13 cellular contexts compared by ENCODE assay signal in the genomic region with DNA sequence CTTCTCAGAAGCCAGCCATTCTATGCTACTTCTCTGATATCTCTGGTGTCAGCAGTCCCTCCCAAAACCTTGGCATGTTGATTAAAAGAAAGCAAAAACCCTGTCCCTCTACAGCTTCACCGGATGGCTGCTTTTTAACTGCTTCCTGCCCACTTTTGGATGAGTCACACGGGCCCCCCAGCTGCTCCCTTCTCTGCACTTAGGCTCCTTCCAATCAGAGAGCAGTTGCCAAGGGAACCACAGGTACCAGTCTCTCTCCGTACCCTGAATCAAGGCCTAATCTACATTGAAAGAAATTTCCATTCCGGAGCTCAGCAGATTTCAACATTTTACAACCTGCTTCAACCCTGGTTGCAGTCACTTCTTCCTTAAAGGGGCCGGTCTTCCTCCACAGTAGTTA.
DNase-seq lines count a peak whose midpoint lies in the region; ATAC-seq and TF ChIP-seq lines count a peak whose summit lies in the region.
"Had no signal": no experiment of that assay in that cellular context is flagged by ENCODE, and none has a peak within 500 bp of the region (broad histone marks: within the 10 kb centered on the region; RNA-seq: fewer than 3 reads in every experiment).

No MANE protein-coding gene starts in this region.

- peaks cover 10% of the 10 kb centered on the region for H3K4me1 Mint-ChIP-seq in activated naive CD8-positive, alpha-beta T cell treated with anti-CD3 and anti-CD28 coated beads, Interleukin-2, amount 50 U/mL, for 24 hours
- H3K4me1 Mint-ChIP-seq in neural progenitor cell, result peaks cover 23% of the 10 kb centered on the region

- H2AFZ ChIP-seq in neural progenitor cell (replicated peaks), result peak overlapping the region; percentile 58

- peaks cover 4% of the 10 kb centered on the region for H3K27me3 Mint-ChIP-seq in activated naive CD8-positive, alpha-beta T cell treated with anti-CD3 and anti-CD28 coated beads, Interleukin-2, amount 50 U/mL, for 24 hours
- H3K27me3 Mint-ChIP-seq in neural progenitor cell (ENCODE audit: insufficient read depth, low read depth), result peaks cover 4% of the 10 kb centered on the region

- no peak overlapping the region for H3K27ac Mint-ChIP-seq in activated naive CD8-positive, alpha-beta T cell treated with anti-CD3 and anti-CD28 coated beads, Interleukin-2, amount 50 U/mL, for 24 hours
- H3K27ac Mint-ChIP-seq in neural progenitor cell, result peak overlapping the region; percentile 88

- no peak overlapping the region for H3K4me3 ChIP-seq in neural progenitor cell
- H3K4me3 ChIP-seq: thoracic aorta had no signal

- no peaks in the 10 kb centered on the region for H3K9me3 ChIP-seq in neural progenitor cell (ENCODE audit: low read depth)
- H3K9me3 ChIP-seq: thoracic aorta had no signal

- DNase-seq in NCI-H1092 treated with DMSO at 0.1 percent for 48 hours (lab: John Stamatoyannopoulos, UW), result peak; percentile 38
- no peak for DNase-seq in NCI-H1092 (lab: John Stamatoyannopoulos, UW)
- peak; percentile 31 for DNase-seq in KBM-7
- DNase-seq in activated naive CD8-positive, alpha-beta T cell treated with anti-CD3 and anti-CD28 coated beads, Interleukin-2, amount 50 U/mL, for 24 hours, result peak; percentile 11
- DNase-seq in neural progenitor cell (ENCODE audit: low spot score), result no peak
- no peak for DNase-seq in HuH-7.5 (ENCODE audit: low spot score)
- DNase-seq in GM13977 (ENCODE audit: low spot score), result no peak
- DNase-seq: Karpas-422, OCI-M1 had no signal

- no peak overlapping the region for H3K27ac ChIP-seq in neural progenitor cell
- H3K27ac ChIP-seq: 22Rv1, thoracic aorta had no signal

- peaks cover 10% of the 10 kb centered on the region for H3K4me1 ChIP-seq in neural progenitor cell

- H3K4me2 ChIP-seq in neural progenitor cell, result peak overlapping the region; percentile 27

- no peaks in the 10 kb centered on the region for H3K9me3 Mint-ChIP-seq in activated naive CD8-positive, alpha-beta T cell treated with anti-CD3 and anti-CD28 coated beads, Interleukin-2, amount 50 U/mL, for 24 hours
- H3K9me3 Mint-ChIP-seq in neural progenitor cell, result peaks cover 4% of the 10 kb centered on the region
- H3K9me3 Mint-ChIP-seq: central memory CD8-positive, alpha-beta T cell had no signal

- ATAC-seq in activated naive CD8-positive, alpha-beta T cell treated with anti-CD3 and anti-CD28 coated beads, Interleukin-2, amount 50 U/mL, for 24 hours, result peak; percentile 79
- ATAC-seq in SK-N-SH treated with all-trans-retinoic acid at 6 μM for 48 hours, result no peak

- H3K9ac ChIP-seq in neural progenitor cell, result no peak overlapping the region

- no peaks in the 10 kb centered on the region for H3K36me3 ChIP-seq in neural progenitor cell
- H3K36me3 ChIP-seq: thoracic aorta had no signal

- no peaks in the 10 kb centered on the region for H3K36me3 Mint-ChIP-seq in activated naive CD8-positive, alpha-beta T cell treated with anti-CD3 and anti-CD28 coated beads, Interleukin-2, amount 50 U/mL, for 24 hours (ENCODE audit: low read depth)
- peaks cover 2% of the 10 kb centered on the region for H3K36me3 Mint-ChIP-seq in neural progenitor cell

- H3K27me3 ChIP-seq in neural progenitor cell, result no peaks in the 10 kb centered on the region

- TF ChIP-seq CTCF in neural progenitor cell (IDR thresholded peaks at IDR 0.05), result no peak
- TF ChIP-seq CTCF in GM13977 (IDR thresholded peaks at IDR 0.05; ENCODE audit: extremely low read depth, insufficient read depth, missing control alignments), result no peak

- no peaks in the 10 kb centered on the region for H3F3A ChIP-seq in neural progenitor cell (ENCODE audit: low read depth)

- H3K4me3 Mint-ChIP-seq in activated naive CD8-positive, alpha-beta T cell treated with anti-CD3 and anti-CD28 coated beads, Interleukin-2, amount 50 U/mL, for 24 hours, result no peak overlapping the region
- no peak overlapping the region for H3K4me3 Mint-ChIP-seq in neural progenitor cell
- H3K4me3 Mint-ChIP-seq: central memory CD8-positive, alpha-beta T cell had no signal

- no peaks in the 10 kb centered on the region for H3K79me2 ChIP-seq in neural progenitor cell (ENCODE audit: low read depth)

- in situ Hi-C loops in KBM-7 (cut with MboI; ENCODE audit: low pct_unique_long_range_greater_than_20kb, low sequenced_read_pairs) (no loop called here), GM13977 (cut with MboI; ENCODE audit: low pct_unique_long_range_greater_than_20kb, low sequenced_read_pairs, unreplicated experiment) (no loop called here)

- no peaks in the 10 kb centered on the region for H4K20me1 ChIP-seq in neural progenitor cell (ENCODE audit: low read depth)

TF ChIP-seq in SK-N-SH treated with all-trans-retinoic acid at 6 μM for 48 hours, 23 proteins besides CTCF, POLR2A, EP300 and RAD21 (continues in another document):
- TF ChIP-seq ZNF8 (CRISPR knock-in tag; IDR thresholded peaks at IDR 0.05) (no peak), TOX (CRISPR knock-in tag; IDR thresholded peaks at IDR 0.05; ENCODE audit: borderline replicate concordance) (no peak), OSR1 (CRISPR knock-in tag; IDR thresholded peaks at IDR 0.05) (no peak), ZFP30 (CRISPR knock-in tag; IDR thresholded peaks at IDR 0.05) (no peak), ZNF565 (CRISPR knock-in tag; conservative IDR thresholded peaks at IDR 0.05; ENCODE audit: low read depth) (no peak), ARNTL (CRISPR knock-in tag; IDR thresholded peaks at IDR 0.05; ENCODE audit: borderline replicate concordance, low read depth) (no peak), RARB (CRISPR knock-in tag; IDR thresholded peaks at IDR 0.05) (no peak), GLIS3 (CRISPR knock-in tag; IDR thresholded peaks at IDR 0.05) (no peak), ESRRG (CRISPR knock-in tag; IDR thresholded peaks at IDR 0.05) (no peak), ISL1 (CRISPR knock-in tag; IDR thresholded peaks at IDR 0.05) (no peak), TCF4 (CRISPR knock-in tag; IDR thresholded peaks at IDR 0.05; ENCODE audit: borderline replicate concordance) (no peak), ZNF70 (CRISPR knock-in tag; IDR thresholded peaks at IDR 0.05) (no peak), SNAI2 (CRISPR knock-in tag; IDR thresholded peaks at IDR 0.05) (no peak), ZFP3 (CRISPR knock-in tag; IDR thresholded peaks at IDR 0.05) (no peak)
- TF ChIP-seq, protein P1, sequence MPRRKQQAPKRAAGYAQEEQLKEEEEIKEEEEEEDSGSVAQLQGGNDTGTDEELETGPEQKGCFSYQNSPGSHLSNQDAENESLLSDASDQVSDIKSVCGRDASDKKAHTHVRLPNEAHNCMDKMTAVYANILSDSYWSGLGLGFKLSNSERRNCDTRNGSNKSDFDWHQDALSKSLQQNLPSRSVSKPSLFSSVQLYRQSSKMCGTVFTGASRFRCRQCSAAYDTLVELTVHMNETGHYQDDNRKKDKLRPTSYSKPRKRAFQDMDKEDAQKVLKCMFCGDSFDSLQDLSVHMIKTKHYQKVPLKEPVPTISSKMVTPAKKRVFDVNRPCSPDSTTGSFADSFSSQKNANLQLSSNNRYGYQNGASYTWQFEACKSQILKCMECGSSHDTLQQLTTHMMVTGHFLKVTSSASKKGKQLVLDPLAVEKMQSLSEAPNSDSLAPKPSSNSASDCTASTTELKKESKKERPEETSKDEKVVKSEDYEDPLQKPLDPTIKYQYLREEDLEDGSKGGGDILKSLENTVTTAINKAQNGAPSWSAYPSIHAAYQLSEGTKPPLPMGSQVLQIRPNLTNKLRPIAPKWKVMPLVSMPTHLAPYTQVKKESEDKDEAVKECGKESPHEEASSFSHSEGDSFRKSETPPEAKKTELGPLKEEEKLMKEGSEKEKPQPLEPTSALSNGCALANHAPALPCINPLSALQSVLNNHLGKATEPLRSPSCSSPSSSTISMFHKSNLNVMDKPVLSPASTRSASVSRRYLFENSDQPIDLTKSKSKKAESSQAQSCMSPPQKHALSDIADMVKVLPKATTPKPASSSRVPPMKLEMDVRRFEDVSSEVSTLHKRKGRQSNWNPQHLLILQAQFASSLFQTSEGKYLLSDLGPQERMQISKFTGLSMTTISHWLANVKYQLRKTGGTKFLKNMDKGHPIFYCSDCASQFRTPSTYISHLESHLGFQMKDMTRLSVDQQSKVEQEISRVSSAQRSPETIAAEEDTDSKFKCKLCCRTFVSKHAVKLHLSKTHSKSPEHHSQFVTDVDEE (CRISPR knock-in tag; IDR thresholded peaks at IDR 0.05), result no peak
- TF ChIP-seq, protein P2, sequence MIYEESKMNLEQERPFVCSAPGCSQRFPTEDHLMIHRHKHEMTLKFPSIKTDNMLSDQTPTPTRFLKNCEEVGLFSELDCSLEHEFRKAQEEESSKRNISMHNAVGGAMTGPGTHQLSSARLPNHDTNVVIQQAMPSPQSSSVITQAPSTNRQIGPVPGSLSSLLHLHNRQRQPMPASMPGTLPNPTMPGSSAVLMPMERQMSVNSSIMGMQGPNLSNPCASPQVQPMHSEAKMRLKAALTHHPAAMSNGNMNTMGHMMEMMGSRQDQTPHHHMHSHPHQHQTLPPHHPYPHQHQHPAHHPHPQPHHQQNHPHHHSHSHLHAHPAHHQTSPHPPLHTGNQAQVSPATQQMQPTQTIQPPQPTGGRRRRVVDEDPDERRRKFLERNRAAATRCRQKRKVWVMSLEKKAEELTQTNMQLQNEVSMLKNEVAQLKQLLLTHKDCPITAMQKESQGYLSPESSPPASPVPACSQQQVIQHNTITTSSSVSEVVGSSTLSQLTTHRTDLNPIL (CRISPR knock-in tag; IDR thresholded peaks at IDR 0.05; ENCODE audit: low read depth), result no peak
- TF ChIP-seq, protein P3, sequence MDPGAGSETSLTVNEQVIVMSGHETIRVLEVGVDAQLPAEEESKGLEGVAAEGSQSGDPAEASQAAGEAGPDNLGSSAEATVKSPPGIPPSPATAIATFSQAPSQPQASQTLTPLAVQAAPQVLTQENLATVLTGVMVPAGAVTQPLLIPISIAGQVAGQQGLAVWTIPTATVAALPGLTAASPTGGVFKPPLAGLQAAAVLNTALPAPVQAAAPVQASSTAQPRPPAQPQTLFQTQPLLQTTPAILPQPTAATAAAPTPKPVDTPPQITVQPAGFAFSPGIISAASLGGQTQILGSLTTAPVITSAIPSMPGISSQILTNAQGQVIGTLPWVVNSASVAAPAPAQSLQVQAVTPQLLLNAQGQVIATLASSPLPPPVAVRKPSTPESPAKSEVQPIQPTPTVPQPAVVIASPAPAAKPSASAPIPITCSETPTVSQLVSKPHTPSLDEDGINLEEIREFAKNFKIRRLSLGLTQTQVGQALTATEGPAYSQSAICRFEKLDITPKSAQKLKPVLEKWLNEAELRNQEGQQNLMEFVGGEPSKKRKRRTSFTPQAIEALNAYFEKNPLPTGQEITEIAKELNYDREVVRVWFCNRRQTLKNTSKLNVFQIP (CRISPR knock-in tag; IDR thresholded peaks at IDR 0.05; ENCODE audit: borderline replicate concordance, low read depth), result no peak

Comparison
In these comparisons a context has a peak if more than half of its experiments do, and no peak if none do; other contexts are left out.
1. DNase-seq: peak in NCI-H1092 treated with DMSO at 0.1 percent for 48 hours (single experiment), KBM-7 (single experiment) and activated naive CD8-positive, alpha-beta T cell treated with anti-CD3 and anti-CD28 coated beads, Interleukin-2, amount 50 U/mL, for 24 hours (single experiment); none in NCI-H1092 (single experiment), neural progenitor cell (single experiment), HuH-7.5 (single experiment) and GM13977 (single experiment).